ENCODE assay signal across 8 cellular contexts in genomic region chr4:184471872-184472539, GRCh38. TPM values are rescaled to one million over a fixed set of nuclear protein-coding genes. Genes with fewer than 3 reads are reported as not detected.
DNase-seq lines count a peak whose midpoint lies in the region; ATAC-seq and TF ChIP-seq lines count a peak whose summit lies in the region.

No MANE protein-coding gene starts in this region.

- peaks cover 51% of the 10 kb centered on the region for H3K36me3 Mint-ChIP-seq in dendritic cell treated with granulocyte-macrophage colony-stimulating factor and Interleukin-4, amounts not matched to agents 40 ng/mL and 50 ng/mL, for 4 days (ENCODE audit: low read depth)

- DNase-seq in AG09319 (ENCODE audit: extremely low read depth, low read depth) (no peak), SJSA1 (ENCODE audit: low read depth in 1 of 2, low spot score in 2 of 2) (no peak), SIG-M5 treated with dmso at 0.1 percent for 504 hours (lab: John Stamatoyannopoulos, UW; ENCODE audit: unreplicated experiment) (no peak), iPS-NIHi7 (ENCODE audit: extremely low spot score) (no peak)

- TF ChIP-seq CTCF in AG09319 (IDR thresholded peaks at IDR 0.05; ENCODE audit: low read depth, low read length): peak; percentile 10; the same call in 1 of the 2 replicates

- ATAC-seq in HG02763 (IDR thresholded peaks at IDR 0.05; ENCODE audit: unreplicated experiment): no peak

- H3K27ac Mint-ChIP-seq in dendritic cell treated with granulocyte-macrophage colony-stimulating factor and Interleukin-4, amounts not matched to agents 40 ng/mL and 50 ng/mL, for 4 days: peak overlapping the region; percentile 87

- peak overlapping the region; percentile 79 for H3K4me3 Mint-ChIP-seq in dendritic cell treated with granulocyte-macrophage colony-stimulating factor and Interleukin-4, amounts not matched to agents 40 ng/mL and 50 ng/mL, for 4 days

- intact Hi-C loops in dendritic cell treated with granulocyte-macrophage colony-stimulating factor and Interleukin-4, amounts not matched to agents 40 ng/mL and 50 ng/mL, for 4 days (cut with micrococcal nuclease): loop anchor here (5.0 to 10.0 kb wide), 3 partner anchors 35 to 263 kb away; partner anchors contain the start of gene CENPU

- H3K36me3 ChIP-seq in SJSA1: peaks cover 9% of the 10 kb centered on the region
- peaks cover 0 to 3% of the 10 kb centered on the region in 2 donors for H3K36me3 ChIP-seq in muscle layer of duodenum (ENCODE audit: control insufficient read depth in 1 of 2, insufficient read depth in 2 of 2, low read length in 2 of 2)

- peak overlapping the region; percentile 81 for H3K4me3 ChIP-seq in SJSA1
- H3K4me3 ChIP-seq in muscle layer of duodenum (ENCODE audit: low read depth in 1 of 2, low read length in 2 of 2): peak overlapping the region; percentile 65 to 84

- H3K27me3 ChIP-seq in SJSA1 (replicated peaks) (no peaks in the 10 kb centered on the region), muscle layer of duodenum (ENCODE audit: low read depth, low read length) (no peaks in the 10 kb centered on the region)

- peak; percentile 31 for TF ChIP-seq POLR2A in GM15510 (IDR thresholded peaks at IDR 0.05; ENCODE audit: borderline replicate concordance, extremely low read depth, insufficient read length)

- no peaks in the 10 kb centered on the region for H3K27me3 Mint-ChIP-seq in dendritic cell treated with granulocyte-macrophage colony-stimulating factor and Interleukin-4, amounts not matched to agents 40 ng/mL and 50 ng/mL, for 4 days

- H3K9me3 Mint-ChIP-seq in dendritic cell treated with granulocyte-macrophage colony-stimulating factor and Interleukin-4, amounts not matched to agents 40 ng/mL and 50 ng/mL, for 4 days: no peaks in the 10 kb centered on the region

- H3K4me1 ChIP-seq in SJSA1 (replicated peaks): peaks cover 18% of the 10 kb centered on the region
- peaks cover 27 to 34% of the 10 kb centered on the region in 2 donors for H3K4me1 ChIP-seq in muscle layer of duodenum (ENCODE audit: control insufficient read depth in 1 of 2, insufficient read depth in 2 of 2, low read length in 2 of 2)

- H3K9me3 ChIP-seq in SJSA1 (replicated peaks) (no peaks in the 10 kb centered on the region; the same call in 1 of the 2 replicates), muscle layer of duodenum (ENCODE audit: control insufficient read depth in 1 of 2, low read length in 2 of 2) (no peaks in the 10 kb centered on the region)

- H3K27ac ChIP-seq in SJSA1 (peak overlapping the region; percentile 84), muscle layer of duodenum (ENCODE audit: low read length) (peak overlapping the region; percentile 91)

- peaks cover 54% of the 10 kb centered on the region for H3K4me1 Mint-ChIP-seq in dendritic cell treated with granulocyte-macrophage colony-stimulating factor and Interleukin-4, amounts not matched to agents 40 ng/mL and 50 ng/mL, for 4 days (ENCODE audit: low read depth)

RNA-seq across cellular contexts. Expression of gene IRF2, which starts 2.3 kb away (rescaled TPM):
- total RNA-seq in SJSA1 (2014; rRNA removed; shearing (Covaris generic)): 15.9 and 20.8 TPM in 2 replicates
